Comparison of ENCODE assay signal across 15 cellular contexts in the genomic region with DNA sequence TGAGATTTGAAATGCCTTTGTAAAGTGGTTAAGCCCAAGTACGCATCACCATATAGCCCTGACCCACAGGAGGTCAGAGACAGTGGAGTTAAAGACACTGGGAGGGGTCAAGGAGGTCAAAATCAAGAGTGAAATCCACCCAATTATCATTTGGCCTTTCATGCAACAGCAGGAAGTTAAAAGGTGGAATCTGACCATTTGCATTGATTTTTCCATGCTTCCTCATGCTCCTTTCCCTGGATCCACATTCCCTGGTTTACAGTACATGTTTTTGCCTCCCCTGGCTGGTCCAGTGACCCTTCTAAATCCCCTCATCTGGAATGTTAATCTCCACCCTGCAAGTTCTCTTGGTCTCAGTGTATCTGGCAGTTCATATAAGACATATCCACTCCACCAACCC. TPM values are rescaled to one million over a fixed set of nuclear protein-coding genes. Genes with fewer than 3 reads are reported as not detected.
DNase-seq lines count a peak whose midpoint lies in the region; ATAC-seq and TF ChIP-seq lines count a peak whose summit lies in the region.
"Had no signal": no experiment of that assay in that cellular context is flagged by ENCODE, and none has a peak within 500 bp of the region (broad histone marks: within the 10 kb centered on the region; RNA-seq: fewer than 3 reads in every experiment).

No MANE protein-coding gene starts in this region.

- TF ChIP-seq CTCF in VCaP (conservative IDR thresholded peaks at IDR 0.05), result no peak

- H3K9me3 Mint-ChIP-seq in stimulated activated naive CD8-positive, alpha-beta T cell treated with anti-CD3 and anti-CD28 coated beads, Interleukin-15, amount 100 ng/mL, for 72 hours, result no peaks in the 10 kb centered on the region
- no peaks in the 10 kb centered on the region for H3K9me3 Mint-ChIP-seq in activated CD4-positive, alpha-beta memory T cell treated with anti-CD3 and anti-CD28 coated beads for 36 hours
- H3K9me3 Mint-ChIP-seq: CD4-positive, alpha-beta T cell; H9 had no signal

- H3K4me1 ChIP-seq in mesodermal cell (ENCODE audit: control insufficient read depth, insufficient read depth, low read length, poor library complexity, severe bottlenecking), result peaks cover 10% of the 10 kb centered on the region

- no CpG with 5 or more reads among the region's 1 CpG for WGBS in mesodermal cell (ENCODE audit: insufficient coverage in 2 of 2), 2 experiments

- ATAC-seq in left lobe of liver (peak; percentile 63), GM21360 (IDR thresholded peaks at IDR 0.05; ENCODE audit: unreplicated experiment) (no peak)
- no peak for ATAC-seq in stimulated activated naive CD8-positive, alpha-beta T cell treated with anti-CD3 and anti-CD28 coated beads, Interleukin-15, amount 100 ng/mL, for 72 hours
- ATAC-seq: GM12878 had no signal

- H3K27ac ChIP-seq in VCaP (peak overlapping the region; percentile 64), mesodermal cell (ENCODE audit: low read depth, low read length, severe bottlenecking) (peak overlapping the region; percentile 72)
- H3K27ac ChIP-seq: C4-2B had no signal

- no peak overlapping the region for H3K4me3 Mint-ChIP-seq in stimulated activated naive CD8-positive, alpha-beta T cell treated with anti-CD3 and anti-CD28 coated beads, Interleukin-15, amount 100 ng/mL, for 72 hours
- H3K4me3 Mint-ChIP-seq in activated CD4-positive, alpha-beta memory T cell treated with anti-CD3 and anti-CD28 coated beads for 36 hours, result no peak overlapping the region
- H3K4me3 Mint-ChIP-seq: CD4-positive, alpha-beta T cell; H9 had no signal

- no peak overlapping the region for H3K27ac Mint-ChIP-seq in stimulated activated naive CD8-positive, alpha-beta T cell treated with anti-CD3 and anti-CD28 coated beads, Interleukin-15, amount 100 ng/mL, for 72 hours
- no peak overlapping the region for H3K27ac Mint-ChIP-seq in activated CD4-positive, alpha-beta memory T cell treated with anti-CD3 and anti-CD28 coated beads for 36 hours
- H3K27ac Mint-ChIP-seq: CD4-positive, alpha-beta T cell; H9 had no signal

- intact Hi-C loops in activated CD4-positive, alpha-beta memory T cell treated with anti-CD3 and anti-CD28 coated beads for 36 hours (cut with micrococcal nuclease), result no loop called here

- H3K4me3 ChIP-seq in mesodermal cell (ENCODE audit: extremely low read depth, insufficient read depth, low read length, poor library complexity, severe bottlenecking), result no peak overlapping the region
- H3K4me3 ChIP-seq: GM12878 had no signal

- H3K4me1 Mint-ChIP-seq in stimulated activated naive CD8-positive, alpha-beta T cell treated with anti-CD3 and anti-CD28 coated beads, Interleukin-15, amount 100 ng/mL, for 72 hours, result no peaks in the 10 kb centered on the region
- no peaks in the 10 kb centered on the region for H3K4me1 Mint-ChIP-seq in activated CD4-positive, alpha-beta memory T cell treated with anti-CD3 and anti-CD28 coated beads for 36 hours (ENCODE audit: low read depth)

- H3K9me3 ChIP-seq in mesodermal cell (ENCODE audit: control insufficient read depth, low read length), result no peaks in the 10 kb centered on the region
- H3K9me3 ChIP-seq: Caco-2 had no signal

- H3K36me3 ChIP-seq in mesodermal cell (ENCODE audit: control insufficient read depth, insufficient read depth, low read length), result no peaks in the 10 kb centered on the region

- CTCF ChIA-PET in activated CD4-positive, alpha-beta memory T cell treated with anti-CD3 and anti-CD28 coated beads for 36 hours (lab: Charles Lee), result no interaction called here

- H3K27me3 Mint-ChIP-seq in stimulated activated naive CD8-positive, alpha-beta T cell treated with anti-CD3 and anti-CD28 coated beads, Interleukin-15, amount 100 ng/mL, for 72 hours, result peaks cover 10% of the 10 kb centered on the region
- no peaks in the 10 kb centered on the region for H3K27me3 Mint-ChIP-seq in activated CD4-positive, alpha-beta memory T cell treated with anti-CD3 and anti-CD28 coated beads for 36 hours

- DNase-seq in left lobe of liver (ENCODE audit: low spot score), result no peak
- DNase-seq in retina, result peak; percentile 3
- DNase-seq in stimulated activated naive CD8-positive, alpha-beta T cell treated with anti-CD3 and anti-CD28 coated beads, Interleukin-15, amount 100 ng/mL, for 72 hours, result no peak
- DNase-seq in activated CD4-positive, alpha-beta memory T cell treated with anti-CD3 and anti-CD28 coated beads for 36 hours, result no peak
- DNase-seq: ACHN; AML-193; Caco-2; CD4-positive, alpha-beta T cell; DMS153; H9 had no signal

- POLR2A ChIA-PET in activated CD4-positive, alpha-beta memory T cell treated with anti-CD3 and anti-CD28 coated beads for 36 hours (lab: Charles Lee), result no interaction called here

- no peaks in the 10 kb centered on the region for H3K36me3 Mint-ChIP-seq in activated CD4-positive, alpha-beta memory T cell treated with anti-CD3 and anti-CD28 coated beads for 36 hours

RNA-seq across cellular contexts. Expression of gene TOM1L1, which starts 36.6 kb away (rescaled TPM):
- total RNA-seq in left lobe of liver, result 55.8 TPM
- polyA plus RNA-seq in mesodermal cell (2013, experiment 1 of 2), result 22.7 TPM
- polyA plus RNA-seq in mesodermal cell (2013, experiment 2 of 2), result 26.9 TPM
- 1 to 10 TPM; 2.0 to 2.6 TPM for total RNA-seq in activated CD4-positive, alpha-beta memory T cell treated with anti-CD3 and anti-CD28 coated beads for 36 hours
- total RNA-seq: CD4-positive, alpha-beta T cell had no signal

Comparison
In these comparisons a context has a peak if more than half of its experiments do, and no peak if none do; other contexts are left out.
1. RNA of gene TOM1L1, which starts 36.6 kb away (total RNA-seq): 55.8 TPM in left lobe of liver (single experiment); 2.0 to 2.6 TPM in activated CD4-positive, alpha-beta memory T cell treated with anti-CD3 and anti-CD28 coated beads for 36 hours; every median in the first group is over 10 times any median in the second.